ENCODE assay signal across 22 cellular contexts in genomic region chr12:34304001-34304400, GRCh38.
"Had no signal": no experiment of that assay in that cellular context is flagged by ENCODE, and none has a peak within 500 bp of the region (broad histone marks: within the 10 kb centered on the region; RNA-seq: fewer than 3 reads in every experiment).

No MANE protein-coding gene starts in this region.

- H3K36me3 ChIP-seq: MG63, SJCRH30 had no signal

- H3K27ac ChIP-seq: SJCRH30 had no signal

- DNase-seq: IMR-90, Karpas-422, KG1, MG63, NCI-H1092, NCI-H1105 treated with DMSO at 0.1 percent for 48 hours, NCI-H1417 treated with DMSO at 0.1 percent for 48 hours, NCI-H146, NCI-H1694 treated with DMSO at 0.1 percent for 48 hours, NCI-H1930, NCI-H2081, NCI-H2107, NCI-H2227 treated with DMSO at 0.1 percent for 48 hours, NCI-H524, NCI-H69, NCI-H774, RPMI8226, SHP77 treated with DMSO at 0.1 percent for 48 hours, SJCRH30 had no signal

- H3K27me3 ChIP-seq: MG63, SJCRH30 had no signal

- H3K4me3 ChIP-seq: MG63, SJCRH30 had no signal

- ATAC-seq: HepG2, SK-N-SH treated with all-trans-retinoic acid at 6 μM for 48 hours had no signal

- H3K9me3 ChIP-seq: MG63, SJCRH30 had no signal

- FAIRE-seq: HepG2, RCC 7860 had no signal

- H3K4me1 ChIP-seq: SJCRH30 had no signal
